ENCODE assay signal across 8 cellular contexts in genomic region chr12:47808049-47808448, GRCh38. TPM values are rescaled to one million over a fixed set of nuclear protein-coding genes. Genes with fewer than 3 reads are reported as not detected.
DNase-seq lines count a peak whose midpoint lies in the region; ATAC-seq and TF ChIP-seq lines count a peak whose summit lies in the region.

No MANE protein-coding gene starts in this region.

- peak; percentile 38 for DNase-seq in DMS153 (lab: John Stamatoyannopoulos, UW)
- DNase-seq in GM23338 (ENCODE audit: low spot score) = peak; percentile 34
- peak; percentile 26 to 57 for DNase-seq in SHP77 (lab: John Stamatoyannopoulos, UW)
- DNase-seq in activated naive CD8-positive, alpha-beta T cell treated with anti-CD3 and anti-CD28 coated beads for 36 hours = peak; percentile 83
- peak; percentile 72 for DNase-seq in lower lobe of right lung
- peak; percentile 78 for DNase-seq in stimulated activated CD8-positive, alpha-beta memory T cell treated with anti-CD3 and anti-CD28 coated beads, Interleukin-4, amount 100 ng/mL, for 24 hours (ENCODE audit: low read depth)
- no peak for DNase-seq in SIG-M5 treated with dmso at 0.1 percent for 504 hours (lab: John Stamatoyannopoulos, UW; ENCODE audit: unreplicated experiment)

- peak overlapping the region; percentile 46 for H3K27ac Mint-ChIP-seq in GM23338
- H3K27ac Mint-ChIP-seq in activated naive CD8-positive, alpha-beta T cell treated with anti-CD3 and anti-CD28 coated beads for 36 hours = peak overlapping the region; percentile 94

- TF ChIP-seq CTCF in GM23338 (conservative IDR thresholded peaks at IDR 0.05; ENCODE audit: low read depth in 2 of 2) = no peak
- no peak for TF ChIP-seq CTCF in lower lobe of right lung (IDR thresholded peaks at IDR 0.05)

- H3K9me3 Mint-ChIP-seq in GM23338 = no peaks in the 10 kb centered on the region
- H3K9me3 Mint-ChIP-seq in activated naive CD8-positive, alpha-beta T cell treated with anti-CD3 and anti-CD28 coated beads for 36 hours = no peaks in the 10 kb centered on the region

- H3K27me3 Mint-ChIP-seq in GM23338 (ENCODE audit: insufficient read depth, low read depth, poor library complexity) = peaks cover 12% of the 10 kb centered on the region
- H3K27me3 Mint-ChIP-seq in activated naive CD8-positive, alpha-beta T cell treated with anti-CD3 and anti-CD28 coated beads for 36 hours = no peaks in the 10 kb centered on the region

- no peak overlapping the region; the same call in 1 of the 2 replicates for H3K27ac ChIP-seq in GM23338 (ENCODE audit: low read depth)
- peak overlapping the region; percentile 97 for H3K27ac ChIP-seq in lower lobe of right lung

- no peak for ATAC-seq in GM23338
- peak; percentile 1 to 12 for ATAC-seq in lower lobe of right lung
- no peak for ATAC-seq in GM18870 (IDR thresholded peaks at IDR 0.05; ENCODE audit: unreplicated experiment)

- peaks cover 93% of the 10 kb centered on the region for H3K79me2 ChIP-seq in GM23338 (replicated peaks; ENCODE audit: insufficient read depth)

- no peak overlapping the region; the same call in 2 of the 3 replicates for H3K4me3 Mint-ChIP-seq in GM23338
- H3K4me3 Mint-ChIP-seq in activated naive CD8-positive, alpha-beta T cell treated with anti-CD3 and anti-CD28 coated beads for 36 hours = peak overlapping the region; percentile 70

- intact Hi-C loops in lower lobe of right lung (cut with DNase I) = no loop called here

- no peaks in the 10 kb centered on the region for H3K9me2 ChIP-seq in GM23338 (ENCODE audit: insufficient read depth)

- H3K36me3 ChIP-seq in GM23338 (ENCODE audit: insufficient read depth) (no peaks in the 10 kb centered on the region; the same call in 1 of the 2 replicates), lower lobe of right lung (peaks cover 21% of the 10 kb centered on the region)

- H2AFZ ChIP-seq in GM23338 = no peak overlapping the region

- H3K4me3 ChIP-seq in GM23338 (no peak overlapping the region), lower lobe of right lung (peak overlapping the region; percentile 24)

- peaks cover 10% of the 10 kb centered on the region for H3F3A ChIP-seq in GM23338 (replicated peaks; ENCODE audit: low read depth)

- H3K27me3 ChIP-seq in GM23338 (ENCODE audit: insufficient read depth) (no peaks in the 10 kb centered on the region), lower lobe of right lung (ENCODE audit: low read depth) (no peaks in the 10 kb centered on the region)

- peaks cover 32% of the 10 kb centered on the region for H4K20me1 ChIP-seq in GM23338 (replicated peaks; ENCODE audit: insufficient read depth)

- H3K4me1 Mint-ChIP-seq in GM23338 = peaks cover 81% of the 10 kb centered on the region
- H3K4me1 Mint-ChIP-seq in activated naive CD8-positive, alpha-beta T cell treated with anti-CD3 and anti-CD28 coated beads for 36 hours = peaks cover 90% of the 10 kb centered on the region

- H3K4me1 ChIP-seq in GM23338 (ENCODE audit: insufficient read depth) = peaks cover 57% of the 10 kb centered on the region
- H3K4me1 ChIP-seq in lower lobe of right lung = peaks cover 98% of the 10 kb centered on the region

- peaks cover 18% of the 10 kb centered on the region for H3K36me3 Mint-ChIP-seq in GM23338 (ENCODE audit: low read depth)
- peaks cover 69% of the 10 kb centered on the region for H3K36me3 Mint-ChIP-seq in activated naive CD8-positive, alpha-beta T cell treated with anti-CD3 and anti-CD28 coated beads for 36 hours

- H3K4me2 ChIP-seq in GM23338 = peak overlapping the region; percentile 45

- H3K9me3 ChIP-seq in lower lobe of right lung = no peaks in the 10 kb centered on the region

TF ChIP-seq in GM23338, 12 proteins besides CTCF, POLR2A, EP300 and RAD21:
- TF ChIP-seq, protein P1, sequence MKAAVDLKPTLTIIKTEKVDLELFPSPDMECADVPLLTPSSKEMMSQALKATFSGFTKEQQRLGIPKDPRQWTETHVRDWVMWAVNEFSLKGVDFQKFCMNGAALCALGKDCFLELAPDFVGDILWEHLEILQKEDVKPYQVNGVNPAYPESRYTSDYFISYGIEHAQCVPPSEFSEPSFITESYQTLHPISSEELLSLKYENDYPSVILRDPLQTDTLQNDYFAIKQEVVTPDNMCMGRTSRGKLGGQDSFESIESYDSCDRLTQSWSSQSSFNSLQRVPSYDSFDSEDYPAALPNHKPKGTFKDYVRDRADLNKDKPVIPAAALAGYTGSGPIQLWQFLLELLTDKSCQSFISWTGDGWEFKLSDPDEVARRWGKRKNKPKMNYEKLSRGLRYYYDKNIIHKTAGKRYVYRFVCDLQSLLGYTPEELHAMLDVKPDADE (IDR thresholded peaks at IDR 0.05) = no peak
- no peak for TF ChIP-seq EZH2 (IDR thresholded peaks at IDR 0.05; ENCODE audit: low read depth, unreplicated experiment)
- no peak for TF ChIP-seq POLR2AphosphoS5 (IDR thresholded peaks at IDR 0.05; ENCODE audit: low read depth)
- no peak for TF ChIP-seq ZNF331 (CRISPR knock-in tag; IDR thresholded peaks at IDR 0.05; ENCODE audit: low read depth)
- no peak for TF ChIP-seq NANOG (IDR thresholded peaks at IDR 0.05; ENCODE audit: borderline replicate concordance)
- TF ChIP-seq, protein P2, sequence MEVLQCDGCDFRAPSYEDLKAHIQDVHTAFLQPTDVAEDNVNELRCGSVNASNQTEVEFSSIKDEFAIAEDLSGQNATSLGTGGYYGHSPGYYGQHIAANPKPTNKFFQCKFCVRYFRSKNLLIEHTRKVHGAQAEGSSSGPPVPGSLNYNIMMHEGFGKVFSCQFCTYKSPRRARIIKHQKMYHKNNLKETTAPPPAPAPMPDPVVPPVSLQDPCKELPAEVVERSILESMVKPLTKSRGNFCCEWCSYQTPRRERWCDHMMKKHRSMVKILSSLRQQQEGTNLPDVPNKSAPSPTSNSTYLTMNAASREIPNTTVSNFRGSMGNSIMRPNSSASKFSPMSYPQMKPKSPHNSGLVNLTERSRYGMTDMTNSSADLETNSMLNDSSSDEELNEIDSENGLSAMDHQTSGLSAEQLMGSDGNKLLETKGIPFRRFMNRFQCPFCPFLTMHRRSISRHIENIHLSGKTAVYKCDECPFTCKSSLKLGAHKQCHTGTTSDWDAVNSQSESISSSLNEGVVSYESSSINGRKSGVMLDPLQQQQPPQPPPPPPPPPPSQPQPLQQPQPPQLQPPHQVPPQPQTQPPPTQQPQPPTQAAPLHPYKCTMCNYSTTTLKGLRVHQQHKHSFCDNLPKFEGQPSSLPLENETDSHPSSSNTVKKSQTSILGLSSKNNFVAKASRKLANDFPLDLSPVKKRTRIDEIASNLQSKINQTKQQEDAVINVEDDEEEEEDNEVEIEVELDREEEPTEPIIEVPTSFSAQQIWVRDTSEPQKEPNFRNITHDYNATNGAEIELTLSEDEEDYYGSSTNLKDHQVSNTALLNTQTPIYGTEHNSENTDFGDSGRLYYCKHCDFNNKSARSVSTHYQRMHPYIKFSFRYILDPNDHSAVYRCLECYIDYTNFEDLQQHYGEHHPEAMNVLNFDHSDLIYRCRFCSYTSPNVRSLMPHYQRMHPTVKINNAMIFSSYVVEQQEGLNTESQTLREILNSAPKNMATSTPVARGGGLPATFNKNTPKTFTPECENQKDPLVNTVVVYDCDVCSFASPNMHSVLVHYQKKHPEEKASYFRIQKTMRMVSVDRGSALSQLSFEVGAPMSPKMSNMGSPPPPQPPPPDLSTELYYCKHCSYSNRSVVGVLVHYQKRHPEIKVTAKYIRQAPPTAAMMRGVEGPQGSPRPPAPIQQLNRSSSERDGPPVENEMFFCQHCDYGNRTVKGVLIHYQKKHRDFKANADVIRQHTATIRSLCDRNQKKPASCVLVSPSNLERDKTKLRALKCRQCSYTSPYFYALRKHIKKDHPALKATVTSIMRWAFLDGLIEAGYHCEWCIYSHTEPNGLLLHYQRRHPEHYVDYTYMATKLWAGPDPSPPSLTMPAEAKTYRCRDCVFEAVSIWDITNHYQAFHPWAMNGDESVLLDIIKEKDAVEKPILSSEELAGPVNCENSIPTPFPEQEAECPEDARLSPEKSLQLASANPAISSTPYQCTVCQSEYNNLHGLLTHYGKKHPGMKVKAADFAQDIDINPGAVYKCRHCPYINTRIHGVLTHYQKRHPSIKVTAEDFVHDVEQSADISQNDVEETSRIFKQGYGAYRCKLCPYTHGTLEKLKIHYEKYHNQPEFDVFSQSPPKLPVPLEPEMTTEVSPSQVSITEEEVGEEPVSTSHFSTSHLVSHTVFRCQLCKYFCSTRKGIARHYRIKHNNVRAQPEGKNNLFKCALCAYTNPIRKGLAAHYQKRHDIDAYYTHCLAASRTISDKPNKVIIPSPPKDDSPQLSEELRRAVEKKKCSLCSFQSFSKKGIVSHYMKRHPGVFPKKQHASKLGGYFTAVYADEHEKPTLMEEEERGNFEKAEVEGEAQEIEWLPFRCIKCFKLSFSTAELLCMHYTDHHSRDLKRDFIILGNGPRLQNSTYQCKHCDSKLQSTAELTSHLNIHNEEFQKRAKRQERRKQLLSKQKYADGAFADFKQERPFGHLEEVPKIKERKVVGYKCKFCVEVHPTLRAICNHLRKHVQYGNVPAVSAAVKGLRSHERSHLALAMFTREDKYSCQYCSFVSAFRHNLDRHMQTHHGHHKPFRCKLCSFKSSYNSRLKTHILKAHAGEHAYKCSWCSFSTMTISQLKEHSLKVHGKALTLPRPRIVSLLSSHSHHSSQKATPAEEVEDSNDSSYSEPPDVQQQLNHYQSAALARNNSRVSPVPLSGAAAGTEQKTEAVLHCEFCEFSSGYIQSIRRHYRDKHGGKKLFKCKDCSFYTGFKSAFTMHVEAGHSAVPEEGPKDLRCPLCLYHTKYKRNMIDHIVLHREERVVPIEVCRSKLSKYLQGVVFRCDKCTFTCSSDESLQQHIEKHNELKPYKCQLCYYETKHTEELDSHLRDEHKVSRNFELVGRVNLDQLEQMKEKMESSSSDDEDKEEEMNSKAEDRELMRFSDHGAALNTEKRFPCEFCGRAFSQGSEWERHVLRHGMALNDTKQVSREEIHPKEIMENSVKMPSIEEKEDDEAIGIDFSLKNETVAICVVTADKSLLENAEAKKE (CRISPR knock-in tag; IDR thresholded peaks at IDR 0.05) = no peak
- TF ChIP-seq JUNB (IDR thresholded peaks at IDR 0.05; ENCODE audit: unreplicated experiment) = no peak
TF ChIP-seq in GM23338: peak in this region for 0.

RNA-seq across cellular contexts. Expression of gene HDAC7, which starts 11.7 kb away (rescaled TPM):
- total RNA-seq in GM23338 (2014; rRNA removed; shearing (Covaris generic)) = 55.1 and 60.1 TPM in 2 replicates
- 37.3 and 41.3 TPM in 2 replicates for polyA plus RNA-seq in GM23338 (2016; fragmentation: Nextera tagmentation; extraction: Ambion mirVana)
- 100 to 1,000 TPM; 233 to 246 TPM for total RNA-seq in activated naive CD8-positive, alpha-beta T cell treated with anti-CD3 and anti-CD28 coated beads for 36 hours
- total RNA-seq in lower lobe of right lung = 104 TPM

RNA-seq across cellular contexts. Expression of gene SLC48A1, which starts 35.0 kb away (rescaled TPM):
- 9.0 and 16.8 TPM in 2 replicates for total RNA-seq in GM23338 (2014; rRNA removed; shearing (Covaris generic))
- 5.8 TPM in 2 replicates for polyA plus RNA-seq in GM23338 (2016; fragmentation: Nextera tagmentation; extraction: Ambion mirVana)
- 1 to 10 TPM; 5.4 to 6.0 TPM for total RNA-seq in activated naive CD8-positive, alpha-beta T cell treated with anti-CD3 and anti-CD28 coated beads for 36 hours
- 39.9 TPM for total RNA-seq in lower lobe of right lung

RNA-seq across cellular contexts. Expression of gene RAPGEF3, which starts 49.4 kb away (rescaled TPM):
- total RNA-seq in GM23338 (2014; rRNA removed; shearing (Covaris generic)) = 10.4 and 11.8 TPM in 2 replicates
- 2.3 and 3.0 TPM in 2 replicates for polyA plus RNA-seq in GM23338 (2016; fragmentation: Nextera tagmentation; extraction: Ambion mirVana)
- under 1 TPM; 0.27 to 0.54 TPM for total RNA-seq in activated naive CD8-positive, alpha-beta T cell treated with anti-CD3 and anti-CD28 coated beads for 36 hours
- 44.5 TPM for total RNA-seq in lower lobe of right lung

Comparison
In these comparisons a context has a peak if more than half of its experiments do, and no peak if none do; other contexts are left out.
1. ATAC-seq: peak in lower lobe of right lung (2 of 2); none in GM23338 (single experiment) and GM18870 (single experiment).